8 cellular contexts compared by ENCODE assay signal in genomic region chr1:71080782-71081696, GRCh38. TPM values are rescaled to one million over a fixed set of nuclear protein-coding genes. Genes with fewer than 3 reads are reported as not detected.
DNase-seq lines count a peak whose midpoint lies in the region; ATAC-seq and TF ChIP-seq lines count a peak whose summit lies in the region.

TSS of gene ZRANB2 (minus strand) at chr1:71081035. CDS start at chr1:71080995, 40 bp downstream.

- DNase-seq in GM13977 (ENCODE audit: low spot score) (peak; percentile 75), NCI-H1694 treated with DMSO at 0.1 percent for 48 hours (lab: John Stamatoyannopoulos, UW) (peak; percentile 98), T-helper 2 cell (peak; percentile 64 to 98 (median 84)), anterior cingulate cortex (lab: John Stamatoyannopoulos, UW) (peak; percentile 22 to 94 (median 85)), right cardiac atrium (peak; percentile 90 to 96 (median 95)), putamen (ENCODE audit: low spot score) (peak; percentile 93), aorta (peak; percentile 91 to 95)

- H3K9me3 ChIP-seq in right cardiac atrium (ENCODE audit: control insufficient read depth, low read length) = no peaks in the 10 kb centered on the region
- no peaks in the 10 kb centered on the region for H3K9me3 ChIP-seq in aorta (ENCODE audit: control insufficient read depth, low read length)

- H3K27me3 ChIP-seq in right cardiac atrium (ENCODE audit: control insufficient read depth, insufficient read depth) = no peaks in the 10 kb centered on the region
- no peaks in the 10 kb centered on the region for H3K27me3 ChIP-seq in aorta (ENCODE audit: control insufficient read depth in 1 of 2, insufficient read depth in 2 of 2, low read length in 1 of 2)

- no peaks in the 10 kb centered on the region for H3K36me3 ChIP-seq in aorta (ENCODE audit: control insufficient read depth in 1 of 2, insufficient read depth in 2 of 2, low read length in 1 of 2)

- in situ Hi-C loops in GM13977 (cut with MboI; ENCODE audit: low pct_unique_long_range_greater_than_20kb, low sequenced_read_pairs, unreplicated experiment) = no loop called here

- peak; percentile 64 for TF ChIP-seq CTCF in GM13977 (IDR thresholded peaks at IDR 0.05; ENCODE audit: extremely low read depth, insufficient read depth, missing control alignments)

- WGBS in right cardiac atrium = under 1% methylated on average over 31 of the region's 31 CpGs
- WGBS in aorta, 2 donors = 0 to 1% methylated on average over 31 of the region's 31 CpGs

- H3K27ac ChIP-seq in right cardiac atrium (ENCODE audit: low read length) (peak within 1 kb of the TSS; percentile 92), aorta (ENCODE audit: low read depth in 1 of 2, low read length in 2 of 2) (peak within 1 kb of the TSS; percentile 52 to 75)

- ATAC-seq in HG02885 (IDR thresholded peaks at IDR 0.05; ENCODE audit: poor library complexity, unreplicated experiment) (peak; percentile 99), right cardiac atrium (peak; percentile 99), aorta (ENCODE audit: low FRiP score) (peak; percentile 99)

- H3K4me1 ChIP-seq in right cardiac atrium (ENCODE audit: control insufficient read depth, insufficient read depth, low read length) (no peaks in the 10 kb centered on the region), aorta (ENCODE audit: control insufficient read depth in 1 of 2, insufficient read depth in 2 of 2, low read length in 2 of 2) (no peaks in the 10 kb centered on the region)

- intact Hi-C loops in right cardiac atrium (cut with DNase I) = no loop called here
- intact Hi-C loops in aorta (cut with DNase I) = loop anchor here in 1 of 2 donors (2.0 kb wide), 1 partner anchor 876 kb away; the partner anchor contains the start of gene LRRC40

- H3K4me3 ChIP-seq in right cardiac atrium (ENCODE audit: low read length) (peak within 1 kb of the TSS; percentile 97), aorta (ENCODE audit: low read length in 2 of 2) (peak within 1 kb of the TSS; percentile 97 to 98)

RNA-seq across cellular contexts. Expression of gene ZRANB2, which starts in this region (rescaled TPM):
- total RNA-seq in right cardiac atrium (10 to 100 TPM; 58.2 to 67.1 (median 59.9) TPM), aorta (100 to 1,000 TPM in 1 of 2 donors, 10 to 100 TPM in 1; 91.8 to 118 TPM)
- polyA plus RNA-seq in right cardiac atrium (45.9 TPM), aorta (100 to 1,000 TPM in 1 of 2 donors, 10 to 100 TPM in 1; 26.3 to 109 TPM)

Comparison
In these comparisons a context has a peak if more than half of its experiments do, and no peak if none do; other contexts are left out.
1. Peak in every context shown above with its lines: DNase-seq, ATAC-seq, H3K4me3 ChIP-seq and H3K27ac ChIP-seq.